3 cellular contexts compared by ENCODE assay signal in the genomic region with DNA sequence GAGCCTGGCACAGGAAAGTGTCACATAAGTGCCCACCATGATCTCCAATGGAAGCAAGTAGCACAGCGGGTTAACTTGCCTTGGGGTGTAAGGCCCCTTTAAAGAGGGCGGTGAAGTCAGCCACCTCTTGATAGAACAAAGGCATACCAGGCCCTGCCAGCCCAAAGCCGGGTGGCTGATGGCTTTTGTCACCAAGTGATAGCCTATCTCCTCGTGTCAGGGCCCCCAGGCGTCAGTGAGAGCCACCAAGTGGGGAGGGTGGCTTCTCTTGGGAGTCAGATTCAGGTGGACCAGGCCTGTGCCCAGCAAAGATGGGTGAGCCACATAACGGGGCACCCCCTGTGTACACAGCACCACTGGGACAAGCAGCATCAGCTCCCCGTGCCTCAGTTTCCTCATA.
TF ChIP-seq lines count a peak whose summit lies in the region.

No MANE protein-coding gene starts in this region.

TF ChIP-seq in SK-N-SH, 30 proteins besides CTCF, POLR2A, EP300 and RAD21 (continued from another document):
- TF ChIP-seq, protein P1, sequence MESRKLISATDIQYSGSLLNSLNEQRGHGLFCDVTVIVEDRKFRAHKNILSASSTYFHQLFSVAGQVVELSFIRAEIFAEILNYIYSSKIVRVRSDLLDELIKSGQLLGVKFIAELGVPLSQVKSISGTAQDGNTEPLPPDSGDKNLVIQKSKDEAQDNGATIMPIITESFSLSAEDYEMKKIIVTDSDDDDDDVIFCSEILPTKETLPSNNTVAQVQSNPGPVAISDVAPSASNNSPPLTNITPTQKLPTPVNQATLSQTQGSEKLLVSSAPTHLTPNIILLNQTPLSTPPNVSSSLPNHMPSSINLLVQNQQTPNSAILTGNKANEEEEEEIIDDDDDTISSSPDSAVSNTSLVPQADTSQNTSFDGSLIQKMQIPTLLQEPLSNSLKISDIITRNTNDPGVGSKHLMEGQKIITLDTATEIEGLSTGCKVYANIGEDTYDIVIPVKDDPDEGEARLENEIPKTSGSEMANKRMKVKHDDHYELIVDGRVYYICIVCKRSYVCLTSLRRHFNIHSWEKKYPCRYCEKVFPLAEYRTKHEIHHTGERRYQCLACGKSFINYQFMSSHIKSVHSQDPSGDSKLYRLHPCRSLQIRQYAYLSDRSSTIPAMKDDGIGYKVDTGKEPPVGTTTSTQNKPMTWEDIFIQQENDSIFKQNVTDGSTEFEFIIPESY (IDR thresholded peaks at IDR 0.05; ENCODE audit: borderline replicate concordance, low read depth), result no peak
- TF ChIP-seq, protein P2, sequence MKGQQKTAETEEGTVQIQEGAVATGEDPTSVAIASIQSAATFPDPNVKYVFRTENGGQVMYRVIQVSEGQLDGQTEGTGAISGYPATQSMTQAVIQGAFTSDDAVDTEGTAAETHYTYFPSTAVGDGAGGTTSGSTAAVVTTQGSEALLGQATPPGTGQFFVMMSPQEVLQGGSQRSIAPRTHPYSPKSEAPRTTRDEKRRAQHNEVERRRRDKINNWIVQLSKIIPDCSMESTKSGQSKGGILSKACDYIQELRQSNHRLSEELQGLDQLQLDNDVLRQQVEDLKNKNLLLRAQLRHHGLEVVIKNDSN (IDR thresholded peaks at IDR 0.05; ENCODE audit: borderline replicate concordance, low read depth), result no peak
- TF ChIP-seq SIN3A (IDR thresholded peaks at IDR 0.05; ENCODE audit: borderline replicate concordance, low read depth, low read length), result no peak
- TF ChIP-seq, protein P3, sequence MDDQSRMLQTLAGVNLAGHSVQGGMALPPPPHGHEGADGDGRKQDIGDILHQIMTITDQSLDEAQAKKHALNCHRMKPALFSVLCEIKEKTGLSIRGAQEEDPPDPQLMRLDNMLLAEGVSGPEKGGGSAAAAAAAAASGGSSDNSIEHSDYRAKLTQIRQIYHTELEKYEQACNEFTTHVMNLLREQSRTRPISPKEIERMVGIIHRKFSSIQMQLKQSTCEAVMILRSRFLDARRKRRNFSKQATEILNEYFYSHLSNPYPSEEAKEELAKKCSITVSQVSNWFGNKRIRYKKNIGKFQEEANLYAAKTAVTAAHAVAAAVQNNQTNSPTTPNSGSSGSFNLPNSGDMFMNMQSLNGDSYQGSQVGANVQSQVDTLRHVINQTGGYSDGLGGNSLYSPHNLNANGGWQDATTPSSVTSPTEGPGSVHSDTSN (IDR thresholded peaks at IDR 0.05), result no peak
- TF ChIP-seq TAF1 (IDR thresholded peaks at IDR 0.05; ENCODE audit: borderline replicate concordance, low read depth, low read length), result no peak
- no peak for TF ChIP-seq FOSL2 (IDR thresholded peaks at IDR 0.05; ENCODE audit: borderline replicate concordance, low read depth)
- no peak for TF ChIP-seq ELF1 (IDR thresholded peaks at IDR 0.05)
- TF ChIP-seq NFIC (IDR thresholded peaks at IDR 0.05; ENCODE audit: borderline replicate concordance), result no peak
- no peak for TF ChIP-seq RXRA (IDR thresholded peaks at IDR 0.05; ENCODE audit: borderline replicate concordance, low read depth)
- TF ChIP-seq, protein P4, sequence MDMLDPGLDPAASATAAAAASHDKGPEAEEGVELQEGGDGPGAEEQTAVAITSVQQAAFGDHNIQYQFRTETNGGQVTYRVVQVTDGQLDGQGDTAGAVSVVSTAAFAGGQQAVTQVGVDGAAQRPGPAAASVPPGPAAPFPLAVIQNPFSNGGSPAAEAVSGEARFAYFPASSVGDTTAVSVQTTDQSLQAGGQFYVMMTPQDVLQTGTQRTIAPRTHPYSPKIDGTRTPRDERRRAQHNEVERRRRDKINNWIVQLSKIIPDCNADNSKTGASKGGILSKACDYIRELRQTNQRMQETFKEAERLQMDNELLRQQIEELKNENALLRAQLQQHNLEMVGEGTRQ (IDR thresholded peaks at IDR 0.05; ENCODE audit: borderline replicate concordance, low read depth, low read length), result no peak

TF ChIP-seq in SK-N-SH treated with all-trans-retinoic acid at 6 μM for 48 hours, 23 proteins besides CTCF, POLR2A, EP300 and RAD21:
- TF ChIP-seq, protein P5, sequence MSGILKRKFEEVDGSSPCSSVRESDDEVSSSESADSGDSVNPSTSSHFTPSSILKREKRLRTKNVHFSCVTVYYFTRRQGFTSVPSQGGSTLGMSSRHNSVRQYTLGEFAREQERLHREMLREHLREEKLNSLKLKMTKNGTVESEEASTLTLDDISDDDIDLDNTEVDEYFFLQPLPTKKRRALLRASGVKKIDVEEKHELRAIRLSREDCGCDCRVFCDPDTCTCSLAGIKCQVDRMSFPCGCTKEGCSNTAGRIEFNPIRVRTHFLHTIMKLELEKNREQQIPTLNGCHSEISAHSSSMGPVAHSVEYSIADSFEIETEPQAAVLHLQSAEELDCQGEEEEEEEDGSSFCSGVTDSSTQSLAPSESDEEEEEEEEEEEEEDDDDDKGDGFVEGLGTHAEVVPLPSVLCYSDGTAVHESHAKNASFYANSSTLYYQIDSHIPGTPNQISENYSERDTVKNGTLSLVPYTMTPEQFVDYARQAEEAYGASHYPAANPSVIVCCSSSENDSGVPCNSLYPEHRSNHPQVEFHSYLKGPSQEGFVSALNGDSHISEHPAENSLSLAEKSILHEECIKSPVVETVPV (CRISPR knock-in tag; IDR thresholded peaks at IDR 0.05), result no peak
- TF ChIP-seq, protein P6, sequence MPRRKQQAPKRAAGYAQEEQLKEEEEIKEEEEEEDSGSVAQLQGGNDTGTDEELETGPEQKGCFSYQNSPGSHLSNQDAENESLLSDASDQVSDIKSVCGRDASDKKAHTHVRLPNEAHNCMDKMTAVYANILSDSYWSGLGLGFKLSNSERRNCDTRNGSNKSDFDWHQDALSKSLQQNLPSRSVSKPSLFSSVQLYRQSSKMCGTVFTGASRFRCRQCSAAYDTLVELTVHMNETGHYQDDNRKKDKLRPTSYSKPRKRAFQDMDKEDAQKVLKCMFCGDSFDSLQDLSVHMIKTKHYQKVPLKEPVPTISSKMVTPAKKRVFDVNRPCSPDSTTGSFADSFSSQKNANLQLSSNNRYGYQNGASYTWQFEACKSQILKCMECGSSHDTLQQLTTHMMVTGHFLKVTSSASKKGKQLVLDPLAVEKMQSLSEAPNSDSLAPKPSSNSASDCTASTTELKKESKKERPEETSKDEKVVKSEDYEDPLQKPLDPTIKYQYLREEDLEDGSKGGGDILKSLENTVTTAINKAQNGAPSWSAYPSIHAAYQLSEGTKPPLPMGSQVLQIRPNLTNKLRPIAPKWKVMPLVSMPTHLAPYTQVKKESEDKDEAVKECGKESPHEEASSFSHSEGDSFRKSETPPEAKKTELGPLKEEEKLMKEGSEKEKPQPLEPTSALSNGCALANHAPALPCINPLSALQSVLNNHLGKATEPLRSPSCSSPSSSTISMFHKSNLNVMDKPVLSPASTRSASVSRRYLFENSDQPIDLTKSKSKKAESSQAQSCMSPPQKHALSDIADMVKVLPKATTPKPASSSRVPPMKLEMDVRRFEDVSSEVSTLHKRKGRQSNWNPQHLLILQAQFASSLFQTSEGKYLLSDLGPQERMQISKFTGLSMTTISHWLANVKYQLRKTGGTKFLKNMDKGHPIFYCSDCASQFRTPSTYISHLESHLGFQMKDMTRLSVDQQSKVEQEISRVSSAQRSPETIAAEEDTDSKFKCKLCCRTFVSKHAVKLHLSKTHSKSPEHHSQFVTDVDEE (CRISPR knock-in tag; IDR thresholded peaks at IDR 0.05), result no peak
- TF ChIP-seq ZFP30 (CRISPR knock-in tag; IDR thresholded peaks at IDR 0.05) (no peak), ZFP3 (CRISPR knock-in tag; IDR thresholded peaks at IDR 0.05) (no peak), RARB (CRISPR knock-in tag; IDR thresholded peaks at IDR 0.05) (no peak), OSR1 (CRISPR knock-in tag; IDR thresholded peaks at IDR 0.05) (no peak), BACH2 (CRISPR knock-in tag; IDR thresholded peaks at IDR 0.05; ENCODE audit: borderline replicate concordance) (no peak), ZNF70 (CRISPR knock-in tag; IDR thresholded peaks at IDR 0.05) (no peak), SNAI2 (CRISPR knock-in tag; IDR thresholded peaks at IDR 0.05) (no peak), ESRRG (CRISPR knock-in tag; IDR thresholded peaks at IDR 0.05) (no peak)
- TF ChIP-seq, protein P7, sequence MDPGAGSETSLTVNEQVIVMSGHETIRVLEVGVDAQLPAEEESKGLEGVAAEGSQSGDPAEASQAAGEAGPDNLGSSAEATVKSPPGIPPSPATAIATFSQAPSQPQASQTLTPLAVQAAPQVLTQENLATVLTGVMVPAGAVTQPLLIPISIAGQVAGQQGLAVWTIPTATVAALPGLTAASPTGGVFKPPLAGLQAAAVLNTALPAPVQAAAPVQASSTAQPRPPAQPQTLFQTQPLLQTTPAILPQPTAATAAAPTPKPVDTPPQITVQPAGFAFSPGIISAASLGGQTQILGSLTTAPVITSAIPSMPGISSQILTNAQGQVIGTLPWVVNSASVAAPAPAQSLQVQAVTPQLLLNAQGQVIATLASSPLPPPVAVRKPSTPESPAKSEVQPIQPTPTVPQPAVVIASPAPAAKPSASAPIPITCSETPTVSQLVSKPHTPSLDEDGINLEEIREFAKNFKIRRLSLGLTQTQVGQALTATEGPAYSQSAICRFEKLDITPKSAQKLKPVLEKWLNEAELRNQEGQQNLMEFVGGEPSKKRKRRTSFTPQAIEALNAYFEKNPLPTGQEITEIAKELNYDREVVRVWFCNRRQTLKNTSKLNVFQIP (CRISPR knock-in tag; IDR thresholded peaks at IDR 0.05; ENCODE audit: borderline replicate concordance, low read depth), result no peak

TF ChIP-seq in HepG2, 621 proteins besides CTCF, POLR2A, EP300 and RAD21 (continued from another document):
- no peak for TF ChIP-seq STAT5B (CRISPR knock-in tag; IDR thresholded peaks at IDR 0.05)
- no peak for TF ChIP-seq TMF1 (CRISPR knock-in tag; IDR thresholded peaks at IDR 0.05; ENCODE audit: low read depth)
- TF ChIP-seq ATM (IDR thresholded peaks at IDR 0.05; ENCODE audit: borderline replicate concordance), result no peak
- no peak for TF ChIP-seq ZNF296 (CRISPR knock-in tag; conservative IDR thresholded peaks at IDR 0.05)
